In genomic region chr17:77109159-77110005, GRCh38 we compare ENCODE assay signal across 11 cellular contexts. TPM values are rescaled to one million over a fixed set of nuclear protein-coding genes. Genes with fewer than 3 reads are reported as not detected.
DNase-seq lines count a peak whose midpoint lies in the region; ATAC-seq and TF ChIP-seq lines count a peak whose summit lies in the region.
"Had no signal": no experiment of that assay in that cellular context is flagged by ENCODE, and none has a peak within 500 bp of the region (broad histone marks: within the 10 kb centered on the region; RNA-seq: fewer than 3 reads in every experiment).

No MANE protein-coding gene starts in this region.

- H3K27me3 ChIP-seq in breast epithelium (no peaks in the 10 kb centered on the region), body of pancreas (no peaks in the 10 kb centered on the region), H7 (ENCODE audit: control insufficient read depth, insufficient read depth, low read length) (no peaks in the 10 kb centered on the region)

- H3K36me3 ChIP-seq in breast epithelium (no peaks in the 10 kb centered on the region), body of pancreas (replicated peaks in 1 of 2; ENCODE audit: insufficient read depth in 1 of 2, low read depth in 2 of 2) (no peaks in the 10 kb centered on the region), H7 (replicated peaks; ENCODE audit: control insufficient read depth, insufficient read depth, low read length) (no peaks in the 10 kb centered on the region)

- H3K27me3 Mint-ChIP-seq in MCF 10A (ENCODE audit: insufficient read depth, unreplicated experiment), result no peaks in the 10 kb centered on the region
- H3K27me3 Mint-ChIP-seq in naive B cell, result no peaks in the 10 kb centered on the region
- no peaks in the 10 kb centered on the region for H3K27me3 Mint-ChIP-seq in type B pancreatic cell

- TF ChIP-seq POLR2A in breast epithelium (IDR thresholded peaks at IDR 0.05), result no peak
- no peak for TF ChIP-seq POLR2A in body of pancreas (IDR thresholded peaks at IDR 0.05)

- DNase-seq in breast epithelium (ENCODE audit: low spot score in 2 of 2) (no peak), MCF 10A (ENCODE audit: unreplicated experiment) (no peak), body of pancreas (no peak), naive B cell (no peak), type B pancreatic cell (ENCODE audit: extremely low spot score, unreplicated experiment) (no peak), A172 (ENCODE audit: low spot score) (no peak), AML-193 (lab: John Stamatoyannopoulos, UW) (no peak), H7 (no peak)
- DNase-seq: activated gamma-delta T cell, glutamatergic neuron, SIG-M5 had no signal

- CTCF ChIA-PET in MCF 10A (lab: Yijun Ruan, JAX), result no interaction called here

- no TSS peak for BruUV-seq in MCF 10A (replicated peaks; lab: Mats Ljungman, UMichigan)

- no peaks in the 10 kb centered on the region for H3K9me3 ChIP-seq in breast epithelium
- no peaks in the 10 kb centered on the region for H3K9me3 ChIP-seq in body of pancreas

- H3K4me1 Mint-ChIP-seq in MCF 10A (ENCODE audit: insufficient read depth, unreplicated experiment) (no peaks in the 10 kb centered on the region), naive B cell (peaks cover 38 to 56% (median 42%) of the 10 kb centered on the region in 3 donors), type B pancreatic cell (ENCODE audit: unreplicated experiment) (peaks cover 11% of the 10 kb centered on the region)

- peak overlapping the region; percentile 75 to 87 for H3K27ac ChIP-seq in breast epithelium
- peak overlapping the region in 2 of 4 donors; percentile 14 to 42 for H3K27ac ChIP-seq in body of pancreas

- no peak overlapping the region for H3K27ac Mint-ChIP-seq in MCF 10A (ENCODE audit: low read depth, unreplicated experiment)
- peak overlapping the region in 4 of 6 donors; percentile 15 to 80 (median 63) for H3K27ac Mint-ChIP-seq in naive B cell
- H3K27ac Mint-ChIP-seq in type B pancreatic cell, result peak overlapping the region; percentile 59

- 76 to 88% methylated on average over 9 of the region's 9 CpGs for WGBS in body of pancreas, 2 donors

- ATAC-seq in body of pancreas (peak; percentile 13), naive B cell (ENCODE audit: low read depth in 2 of 2) (no peak)

- H3K4me3 Mint-ChIP-seq in MCF 10A (ENCODE audit: unreplicated experiment), result no peak overlapping the region
- peak overlapping the region in 7 of 8 donors; percentile 29 to 89 (median 69) for H3K4me3 Mint-ChIP-seq in naive B cell
- no peak overlapping the region for H3K4me3 Mint-ChIP-seq in type B pancreatic cell

- H3K9me3 Mint-ChIP-seq in MCF 10A (ENCODE audit: unreplicated experiment) (no peaks in the 10 kb centered on the region), naive B cell (no peaks in the 10 kb centered on the region), type B pancreatic cell (no peaks in the 10 kb centered on the region)

- peak overlapping the region in 1 of 3 donors; percentile 23 for H3K4me3 ChIP-seq in breast epithelium
- no peak overlapping the region for H3K4me3 ChIP-seq in body of pancreas
- no peak overlapping the region for H3K4me3 ChIP-seq in H7 (ENCODE audit: insufficient read depth, low read depth, low read length)

- TF ChIP-seq CTCF in breast epithelium (IDR thresholded peaks at IDR 0.05) (no peak), MCF 10A (IDR thresholded peaks at IDR 0.05; ENCODE audit: unreplicated experiment) (no peak), body of pancreas (IDR thresholded peaks at IDR 0.05) (no peak), type B pancreatic cell (conservative IDR thresholded peaks at IDR 0.05) (no peak)

- intact Hi-C loops in breast epithelium (cut with DNase I; ENCODE audit: low total_unique reads) (no loop called here), MCF 10A (cut with micrococcal nuclease) (no loop called here), body of pancreas (cut with DNase I) (no loop called here)

- POLR2A ChIA-PET in MCF 10A (lab: Yijun Ruan, JAX), result interaction anchor here (0.6 to 1.6 kb wide), 3 partner anchors 16 to 231 kb away, joined by 3 to 4 read pairs (median 3); no protein-coding TSS in a partner anchor

- no peaks in the 10 kb centered on the region for H3K4me1 ChIP-seq in breast epithelium
- no peaks in the 10 kb centered on the region for H3K4me1 ChIP-seq in body of pancreas

- H3K36me3 Mint-ChIP-seq in MCF 10A (ENCODE audit: insufficient read depth, unreplicated experiment), result peaks cover 6% of the 10 kb centered on the region
- H3K36me3 Mint-ChIP-seq in naive B cell, result no peaks in the 10 kb centered on the region
- no peaks in the 10 kb centered on the region for H3K36me3 Mint-ChIP-seq in type B pancreatic cell

RNA-seq across cellular contexts. Expression of gene SEC14L1, which starts 31.4 kb away (rescaled TPM):
- total RNA-seq in breast epithelium (100 to 1,000 TPM in 1 of 3 donors, 10 to 100 TPM in 2; 52.2 to 106 (median 59.6) TPM), MCF 10A (2022) (25.8 and 31.4 TPM in 2 replicates), body of pancreas (10 to 100 TPM; 22.1 to 36.8 TPM), type B pancreatic cell (ENCODE audit: low replicate concordance) (42.3 and 74.9 TPM in 2 replicates)
- 10 to 100 TPM; 14.4 to 21.6 (median 17.4) TPM for polyA plus RNA-seq in naive B cell (ENCODE audit: low read depth in 6 of 6)
- 56.3 and 61.8 TPM in 2 replicates for total RNA-seq in A172 (2014; rRNA removed; shearing (Covaris generic))
- 45.9 and 68.3 TPM in 2 replicates for total RNA-seq in H7 (2014; rRNA removed; shearing (Covaris generic))

Comparison
In these comparisons a context has a peak if more than half of its experiments do, and no peak if none do; other contexts are left out.
1. H3K4me3 Mint-ChIP-seq: peak in naive B cell (7 of 8); none in MCF 10A (single experiment) and type B pancreatic cell (single experiment).